Comparison of ENCODE assay signal across 8 cellular contexts in the genomic region with DNA sequence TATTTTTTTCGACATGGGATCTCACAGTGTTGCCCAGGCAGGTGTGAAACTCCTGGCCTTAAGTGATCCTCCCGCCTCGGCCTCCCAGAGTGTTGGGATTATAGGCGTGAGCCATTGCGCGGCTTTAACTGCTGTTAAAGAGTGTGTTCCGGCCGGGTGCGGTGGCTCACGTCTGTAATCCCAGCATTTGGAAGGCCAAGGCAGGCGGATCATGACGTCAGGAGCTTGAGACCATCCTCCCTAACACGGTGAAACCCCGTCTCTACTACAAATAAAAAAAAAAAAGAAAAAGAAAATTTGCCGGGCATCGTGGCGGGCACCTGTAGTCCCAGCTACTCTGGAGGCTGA. TPM values are rescaled to one million over a fixed set of nuclear protein-coding genes. Genes with fewer than 3 reads are reported as not detected.
DNase-seq lines count a peak whose midpoint lies in the region; ATAC-seq and TF ChIP-seq lines count a peak whose summit lies in the region.

No MANE protein-coding gene starts in this region.

- H3K27me3 Mint-ChIP-seq in naive thymus-derived CD4-positive, alpha-beta T cell, result no peaks in the 10 kb centered on the region

- peaks cover 0 to 3% (median 0%) of the 10 kb centered on the region in 11 experiments; a peak in 7 of 22 replicates for H3K9me3 ChIP-seq in BLaER1 treated with 17β-estradiol and CSF1 and Interleukin-3, amounts not matched to agents 10 nM and 100 nM (replicated peaks in 1 of 11)
- H3K9me3 ChIP-seq in colonic mucosa, result no peaks in the 10 kb centered on the region
- H3K9me3 ChIP-seq in naive thymus-derived CD4-positive, alpha-beta T cell (ENCODE audit: control insufficient read depth in 2 of 3, low read length in 3 of 3), result no peaks in the 10 kb centered on the region

- POLR2A ChIA-PET in naive thymus-derived CD4-positive, alpha-beta T cell (lab: Charles Lee), result interaction anchor here (0.6 kb wide), 1 partner anchor 106 kb away, joined by 3 read pairs; no protein-coding TSS in a partner anchor

- H3K36me3 ChIP-seq in BLaER1 treated with 17β-estradiol and CSF1 and Interleukin-3, amounts not matched to agents 10 nM and 100 nM, result peaks cover 0 to 32% (median 13%) of the 10 kb centered on the region in 11 experiments; a peak in 16 of 22 replicates
- H3K36me3 ChIP-seq in colonic mucosa, result no peaks in the 10 kb centered on the region
- peaks cover 0 to 7% (median 0%) of the 10 kb centered on the region in 3 experiments for H3K36me3 ChIP-seq in naive thymus-derived CD4-positive, alpha-beta T cell (ENCODE audit: control insufficient read depth in 2 of 3, insufficient read depth in 3 of 3, low read length in 3 of 3)

- peak overlapping the region; percentile 81 to 98 (median 88) for H3K4me3 ChIP-seq in BLaER1 treated with 17β-estradiol and CSF1 and Interleukin-3, amounts not matched to agents 10 nM and 100 nM
- H3K4me3 ChIP-seq in LNCaP clone FGC (ENCODE audit: low read depth, low read length), result peak overlapping the region; percentile 90
- peak overlapping the region; percentile 94 for H3K4me3 ChIP-seq in colonic mucosa
- peak overlapping the region; percentile 82 for H3K4me3 ChIP-seq in naive thymus-derived CD4-positive, alpha-beta T cell (ENCODE audit: low read length)

- peak overlapping the region; percentile 87 to 97 (median 91); a peak in 21 of 22 replicates for H3K27ac ChIP-seq in BLaER1 treated with 17β-estradiol and CSF1 and Interleukin-3, amounts not matched to agents 10 nM and 100 nM
- peak overlapping the region; percentile 98 for H3K27ac ChIP-seq in colonic mucosa
- H3K27ac ChIP-seq in naive thymus-derived CD4-positive, alpha-beta T cell (ENCODE audit: low read depth, low read length), result peak overlapping the region; percentile 84

- peaks cover 0 to 2% (median 0%) of the 10 kb centered on the region in 11 donors for H3K9me3 Mint-ChIP-seq in naive thymus-derived CD4-positive, alpha-beta T cell

- peaks cover 29 to 61% (median 53%) of the 10 kb centered on the region in 11 experiments; a peak in 20 of 22 replicates for H4K20me1 ChIP-seq in BLaER1 treated with 17β-estradiol and CSF1 and Interleukin-3, amounts not matched to agents 10 nM and 100 nM

- no peak for ATAC-seq in naive thymus-derived CD4-positive, alpha-beta T cell
- ATAC-seq in GM19023 (IDR thresholded peaks at IDR 0.05; ENCODE audit: unreplicated experiment), result no peak
- ATAC-seq in HG03457 (IDR thresholded peaks at IDR 0.05; ENCODE audit: unreplicated experiment), result no peak

- peaks cover 0 to 7% (median 4%) of the 10 kb centered on the region in 5 donors for H3K36me3 Mint-ChIP-seq in naive thymus-derived CD4-positive, alpha-beta T cell

- CTCF ChIA-PET in naive thymus-derived CD4-positive, alpha-beta T cell (lab: Charles Lee), result no interaction called here

- no peak for TF ChIP-seq CTCF in LNCaP clone FGC (IDR thresholded peaks at IDR 0.05; ENCODE audit: control insufficient read depth, extremely low read depth, insufficient read depth)
- TF ChIP-seq CTCF in colonic mucosa (IDR thresholded peaks at IDR 0.05), result no peak

- H3K9ac ChIP-seq in BLaER1 treated with 17β-estradiol and CSF1 and Interleukin-3, amounts not matched to agents 10 nM and 100 nM, result peak overlapping the region; percentile 88 to 99 (median 94)
- peak overlapping the region in 1 of 2 donors; percentile 98 for H3K9ac ChIP-seq in colonic mucosa (ENCODE audit: low read depth in 2 of 2, low read length in 2 of 2)

- intact Hi-C loops in colonic mucosa (cut with DNase I), result no loop called here
- intact Hi-C loops in naive thymus-derived CD4-positive, alpha-beta T cell (cut with micrococcal nuclease), result loop anchor here (2.0 to 10.0 kb wide), 5 partner anchors 249 to 991 kb away; a partner anchor contains a TSS

- H3K4me2 ChIP-seq in BLaER1 treated with 17β-estradiol and CSF1 and Interleukin-3, amounts not matched to agents 10 nM and 100 nM, result peak overlapping the region; percentile 80 to 92 (median 86)

- H3K27ac Mint-ChIP-seq in naive thymus-derived CD4-positive, alpha-beta T cell, result peak overlapping the region; percentile 28 to 97 (median 81)

- peaks cover 35 to 60% (median 46%) of the 10 kb centered on the region in 10 experiments for H3K4me1 ChIP-seq in BLaER1 treated with 17β-estradiol and CSF1 and Interleukin-3, amounts not matched to agents 10 nM and 100 nM
- no peaks in the 10 kb centered on the region for H3K4me1 ChIP-seq in colonic mucosa
- peaks cover 0 to 6% of the 10 kb centered on the region in 2 donors for H3K4me1 ChIP-seq in naive thymus-derived CD4-positive, alpha-beta T cell (ENCODE audit: control insufficient read depth in 2 of 2, insufficient read depth in 2 of 2, low read length in 2 of 2)

- no peak for DNase-seq in LNCaP clone FGC (ENCODE audit: low read depth)
- DNase-seq in colonic mucosa, result no peak
- no peak for DNase-seq in naive thymus-derived CD4-positive, alpha-beta T cell
- no peak for DNase-seq in NCI-H187 treated with DMSO at 0.1 percent for 48 hours (lab: John Stamatoyannopoulos, UW)
- DNase-seq in HuH-7.5 (ENCODE audit: low spot score), result no peak

- H3K27me3 ChIP-seq in BLaER1 treated with 17β-estradiol and CSF1 and Interleukin-3, amounts not matched to agents 10 nM and 100 nM, result no peaks in the 10 kb centered on the region
- H3K27me3 ChIP-seq in colonic mucosa, result no peaks in the 10 kb centered on the region
- H3K27me3 ChIP-seq in naive thymus-derived CD4-positive, alpha-beta T cell (ENCODE audit: control insufficient read depth in 2 of 2, insufficient read depth in 2 of 2, low read length in 2 of 2), result no peaks in the 10 kb centered on the region

- peaks cover 17 to 63% (median 48%) of the 10 kb centered on the region in 7 donors for H3K4me1 Mint-ChIP-seq in naive thymus-derived CD4-positive, alpha-beta T cell

- H3K4me3 Mint-ChIP-seq in naive thymus-derived CD4-positive, alpha-beta T cell, result peak overlapping the region; percentile 86 to 98 (median 94)

RNA-seq across cellular contexts. Expression of a gene that starts 1.1 kb away (rescaled TPM):
- total RNA-seq in colonic mucosa, result 10 to 100 TPM; 19.1 to 25.1 TPM
- 10 to 100 TPM; 20.7 to 35.7 (median 22.2) TPM for total RNA-seq in naive thymus-derived CD4-positive, alpha-beta T cell
- 10 to 100 TPM; 20.5 to 21.1 TPM for polyA plus RNA-seq in naive thymus-derived CD4-positive, alpha-beta T cell
